ENCODE assay signal across 27 cellular contexts in genomic region chr4:75158451-75158850, GRCh38.
"Had no signal": no experiment of that assay in that cellular context is flagged by ENCODE, and none has a peak within 500 bp of the region (broad histone marks: within the 10 kb centered on the region; RNA-seq: fewer than 3 reads in every experiment).

No MANE protein-coding gene starts in this region.

- H3K4me3 ChIP-seq: adrenal gland, body of pancreas, breast epithelium, SJSA1 had no signal

- H3K4me3 Mint-ChIP-seq: activated CD4-positive, alpha-beta T cell treated with anti-CD3 and anti-CD28 coated beads, Interleukin-2, amount 10 ng/mL, durations not matched to agents 24 days and 14 days; activated CD8-positive, alpha-beta T cell treated with anti-CD3 and anti-CD28 coated beads for 36 hours; activated naive CD4-positive, alpha-beta T cell treated with anti-CD3 and anti-CD28 coated beads, Interleukin-2, amount 50 U/mL, for 24 hours; activated T-cell treated with anti-CD3 and anti-CD28 coated beads, Interleukin-2, amount 50 U/mL, for 72 hours had no signal

- H3K9me3 ChIP-seq: body of pancreas, SJSA1, SK-N-SH had no signal

- H3K9ac ChIP-seq: SK-N-SH had no signal

- DNase-seq: activated CD4-positive, alpha-beta T cell treated with anti-CD3 and anti-CD28 coated beads, Interleukin-2, amount 10 ng/mL, durations not matched to agents 24 days and 14 days; activated CD4-positive, alpha-beta T cell treated with anti-CD3 and anti-CD28 coated beads, Interleukin-2, amount 50 U/mL, for 4 hours; activated CD8-positive, alpha-beta T cell treated with anti-CD3 and anti-CD28 coated beads for 36 hours; activated gamma-delta T cell; activated naive CD4-positive, alpha-beta T cell treated with Interleukin-2 at 50 U/mL for 16 hours; activated T-cell treated with anti-CD3 and anti-CD28 coated beads, Interleukin-2, amount 50 U/mL, for 1 hour; activated T-cell treated with anti-CD3 and anti-CD28 coated beads, Interleukin-2, amount 50 U/mL, for 72 hours; adrenal gland; body of pancreas; caudate nucleus; KG1; NCI-H1105; NCI-H1417 treated with DMSO at 0.1 percent for 48 hours; NCI-H187 treated with DMSO at 0.1 percent for 48 hours; NCI-H2081; NCI-H2171 treated with DMSO at 0.1 percent for 48 hours; NCI-H2227 treated with DMSO at 0.1 percent for 48 hours; NCI-H446 treated with DMSO at 0.1 percent for 48 hours; NCI-H524 treated with DMSO at 0.1 percent for 48 hours; SHP77 treated with DMSO at 0.1 percent for 48 hours; SK-N-SH; T1000 had no signal

- H3K4me1 Mint-ChIP-seq: activated CD4-positive, alpha-beta T cell treated with anti-CD3 and anti-CD28 coated beads, Interleukin-2, amount 10 ng/mL, durations not matched to agents 24 days and 14 days; activated naive CD4-positive, alpha-beta T cell treated with anti-CD3 and anti-CD28 coated beads, Interleukin-2, amount 50 U/mL, for 24 hours had no signal

- H3K27ac Mint-ChIP-seq: activated CD4-positive, alpha-beta T cell treated with anti-CD3 and anti-CD28 coated beads, Interleukin-2, amount 10 ng/mL, durations not matched to agents 24 days and 14 days; activated CD8-positive, alpha-beta T cell treated with anti-CD3 and anti-CD28 coated beads for 36 hours; activated naive CD4-positive, alpha-beta T cell treated with anti-CD3 and anti-CD28 coated beads, Interleukin-2, amount 50 U/mL, for 24 hours; activated T-cell treated with anti-CD3 and anti-CD28 coated beads, Interleukin-2, amount 50 U/mL, for 72 hours; activated T-helper 2 cell treated with anti-CD3 and anti-CD28 coated beads, Interferon-gamma antibody, Interleukin-2, Interleukin-4, amounts not matched to agents 10 μg/mL and 5 μg/mL and 100 μg/mL, durations not matched to agents 14 hours and 24 hours and 36 hours had no signal

- ATAC-seq: activated CD8-positive, alpha-beta T cell treated with anti-CD3 and anti-CD28 coated beads for 36 hours; activated T-cell treated with anti-CD3 and anti-CD28 coated beads, Interleukin-2, amount 50 U/mL, for 72 hours; body of pancreas; Panc1 had no signal

- H3K27ac ChIP-seq: adrenal gland, body of pancreas, breast epithelium, SJSA1 had no signal

- H3K36me3 Mint-ChIP-seq: activated naive CD4-positive, alpha-beta T cell treated with anti-CD3 and anti-CD28 coated beads, Interleukin-2, amount 50 U/mL, for 24 hours had no signal

- H3K36me3 ChIP-seq: adrenal gland, breast epithelium, SJSA1 had no signal

- H3K27me3 Mint-ChIP-seq: activated CD4-positive, alpha-beta T cell treated with anti-CD3 and anti-CD28 coated beads, Interleukin-2, amount 10 ng/mL, durations not matched to agents 24 days and 14 days; activated CD8-positive, alpha-beta T cell treated with anti-CD3 and anti-CD28 coated beads for 36 hours had no signal

- H3K27me3 ChIP-seq: adrenal gland, body of pancreas, breast epithelium, SJSA1 had no signal

- H3K4me1 ChIP-seq: adrenal gland, body of pancreas, breast epithelium, SJSA1 had no signal

- H3K4me2 ChIP-seq: SK-N-SH had no signal
